Comparison of ENCODE assay signal across 22 cellular contexts in genomic region chr1:89644119-89644814, GRCh38.
"Had no signal": no experiment of that assay in that cellular context is flagged by ENCODE, and none has a peak within 500 bp of the region (broad histone marks: within the 10 kb centered on the region; RNA-seq: fewer than 3 reads in every experiment).

No MANE protein-coding gene starts in this region.

- H3K9me3 ChIP-seq: body of pancreas, lower lobe of right lung, neutrophil, thyroid gland had no signal

- H3K27me3 ChIP-seq: body of pancreas, dorsolateral prefrontal cortex, neutrophil, thyroid gland had no signal

- H3K9me3 Mint-ChIP-seq: natural killer cell treated with Interleukin-12 subunit alpha and Interleukin-12 subunit beta and Interleukin-15 and Interleukin-18, amount 100 ng/mL, for 72 hours had no signal

- DNase-seq: activated CD4-positive, alpha-beta T cell treated with anti-CD3 and anti-CD28 coated beads for 4 hours; activated CD8-positive, alpha-beta memory T cell treated with anti-CD3 and anti-CD28 coated beads for 24 hours; activated CD8-positive, alpha-beta memory T cell treated with anti-CD3 and anti-CD28 coated beads, Interleukin-2, amount 50 U/mL, for 48 hours; activated naive CD8-positive, alpha-beta T cell treated with anti-CD3 and anti-CD28 coated beads, Interleukin-2, amount 10 ng/mL, durations not matched to agents 7 days and 5 days; body of pancreas; dorsolateral prefrontal cortex; foreskin fibroblast; glutamatergic neuron; hippocampal formation; left colon; lower lobe of right lung; stimulated activated CD4-positive, alpha-beta T cell treated with anti-CD3 and anti-CD28 coated beads, Interleukin-4, amount 100 ng/mL, for 1 hour; SW 1271; thyroid gland had no signal

- H3K4me3 ChIP-seq: body of pancreas, dorsolateral prefrontal cortex, lower lobe of right lung, smooth muscle cell, thyroid gland had no signal

- H2AFZ ChIP-seq: parathyroid adenoma had no signal

- H3K27me3 Mint-ChIP-seq: activated naive CD8-positive, alpha-beta T cell treated with anti-CD3 and anti-CD28 coated beads, Interleukin-2, amount 10 ng/mL, durations not matched to agents 7 days and 5 days; natural killer cell treated with Interleukin-12 subunit alpha and Interleukin-12 subunit beta and Interleukin-15 and Interleukin-18, amount 100 ng/mL, for 72 hours had no signal

- ATAC-seq: body of pancreas; left colon; lower lobe of right lung; natural killer cell treated with Interleukin-12 subunit alpha and Interleukin-12 subunit beta and Interleukin-15 and Interleukin-18, amount 100 ng/mL, for 72 hours; sciatic nerve; WTC11 had no signal

- H3K27ac ChIP-seq: body of pancreas, epithelial cell of prostate, lower lobe of right lung, neutrophil, parathyroid adenoma had no signal

- H3K27ac Mint-ChIP-seq: activated naive CD8-positive, alpha-beta T cell treated with anti-CD3 and anti-CD28 coated beads, Interleukin-2, amount 10 ng/mL, durations not matched to agents 7 days and 5 days; natural killer cell treated with Interleukin-12 subunit alpha and Interleukin-12 subunit beta and Interleukin-15 and Interleukin-18, amount 100 ng/mL, for 72 hours; WTC11 had no signal

- H3K4me2 ChIP-seq: smooth muscle cell had no signal

- H3K9ac ChIP-seq: parathyroid adenoma had no signal

- H3K4me3 Mint-ChIP-seq: activated naive CD8-positive, alpha-beta T cell treated with anti-CD3 and anti-CD28 coated beads, Interleukin-2, amount 10 ng/mL, durations not matched to agents 7 days and 5 days; natural killer cell treated with Interleukin-12 subunit alpha and Interleukin-12 subunit beta and Interleukin-15 and Interleukin-18, amount 100 ng/mL, for 72 hours; T-helper 2 cell treated with Interferon-gamma antibody and Interleukin-4, amounts not matched to agents 5 μg/mL and 100 μg/mL, for 36 hours; WTC11 had no signal

- H3K36me3 ChIP-seq: lower lobe of right lung, neutrophil, thyroid gland had no signal

- H3K4me1 ChIP-seq: body of pancreas, parathyroid adenoma, thyroid gland had no signal
